Comparison of ENCODE assay signal across 8 cellular contexts in genomic region chr11:62856333-62856910, GRCh38. TPM values are rescaled to one million over a fixed set of nuclear protein-coding genes. Genes with fewer than 3 reads are reported as not detected.
DNase-seq lines count a peak whose midpoint lies in the region; ATAC-seq, FAIRE-seq and TF ChIP-seq lines count a peak whose summit lies in the region.

No MANE protein-coding gene starts in this region.

- no peaks in the 10 kb centered on the region for H3K9me3 ChIP-seq in Panc1 (ENCODE audit: control insufficient read depth, insufficient read depth, low read depth, low read length)
- no peaks in the 10 kb centered on the region for H3K9me3 ChIP-seq in pancreas

- TSS peak; percentile 95 for BruUV-seq in Panc1 (replicated peaks; lab: Mats Ljungman, UMichigan)

- H3K4me3 ChIP-seq in Panc1 (ENCODE audit: low read depth in 2 of 2, low read length in 2 of 2) (peak overlapping the region; percentile 71 to 99), pancreas (peak overlapping the region; percentile 23 to 94 (median 74))

- H3K36me3 ChIP-seq in Panc1 (ENCODE audit: control insufficient read depth, insufficient read depth, low read length) (peaks cover 31% of the 10 kb centered on the region), pancreas (peaks cover 0 to 18% (median 17%) of the 10 kb centered on the region in 3 donors)

- no peak for FAIRE-seq in pancreas (lab: Jason Lieb, UNC)

- in situ Hi-C loops in Panc1 (cut with HindIII; ENCODE audit: low pct_unique_long_range_greater_than_20kb, low sequenced_read_pairs): no loop called here

- POLR2A ChIA-PET in Panc1 (lab: Charles Lee): interaction anchor here (0.5 to 3.0 kb wide), 7 partner anchors 10 to 902 kb away, joined by 3 to 23 read pairs (median 8); no protein-coding TSS in a partner anchor

- WGBS in pancreas, 2 donors: 4% methylated on average over 19 to 20 of the region's 20 CpGs

- TF ChIP-seq POLR2A in erythroblast (IDR thresholded peaks at IDR 0.05; ENCODE audit: low read length): no peak

- H3K27me3 ChIP-seq in Panc1 (ENCODE audit: control insufficient read depth, insufficient read depth, low read length) (no peaks in the 10 kb centered on the region), pancreas (no peaks in the 10 kb centered on the region)

- CTCF ChIA-PET in Panc1 (lab: Charles Lee): interaction anchor here (0.7 to 1.1 kb wide), 3 partner anchors 15 to 32 kb away, joined by 3 read pairs; no protein-coding TSS in a partner anchor

- H3K27ac ChIP-seq in Panc1 (ENCODE audit: low read length) (peak overlapping the region; percentile 99), pancreas (peak overlapping the region; percentile 64 to 89 (median 83))

- ATAC-seq in Panc1 (no peak), pancreas (peak; percentile 10 to 25 (median 24))

- intact Hi-C loops in Panc1 (cut with micrococcal nuclease; ENCODE audit: unreplicated experiment): no loop called here
- intact Hi-C loops in pancreas (cut with DNase I): no loop called here

- no peak for TF ChIP-seq CTCF in Panc1 (IDR thresholded peaks at IDR 0.05)
- no peak for TF ChIP-seq CTCF in pancreas (IDR thresholded peaks at IDR 0.05)

- peak; percentile 84 for DNase-seq in NCI-H1092 treated with DMSO at 0.1 percent for 48 hours (lab: John Stamatoyannopoulos, UW)
- DNase-seq in NCI-H1092 (lab: John Stamatoyannopoulos, UW): no peak
- DNase-seq in Panc1 (ENCODE audit: low read depth, low spot score): no peak
- peak; percentile 59 to 73 for DNase-seq in erythroblast (lab: John Stamatoyannopoulos, UW)
- DNase-seq in pancreas: no peak
- no peak for DNase-seq in NCI-H345 (lab: John Stamatoyannopoulos, UW)
- no peak for DNase-seq in NK-92 treated with Interleukin-12 subunit alpha and Interleukin-12 subunit beta, amount 100 ng/mL, for 24 hours (lab: John Stamatoyannopoulos, UW)
- no peak for DNase-seq in AG08395 (ENCODE audit: low spot score)

- peaks cover 40% of the 10 kb centered on the region for H3K4me1 ChIP-seq in Panc1 (ENCODE audit: control insufficient read depth, insufficient read depth, low read length)
- H3K4me1 ChIP-seq in pancreas: peaks cover 14 to 23% (median 22%) of the 10 kb centered on the region in 3 donors

RNA-seq across cellular contexts. Expression of gene WDR74, which starts 17.0 kb away (rescaled TPM):
- total RNA-seq in Panc1 (2021; ENCODE audit: unreplicated experiment) (62.9 TPM), pancreas (10 to 100 TPM; 18.4 to 35.1 (median 27.1) TPM)
- polyA plus RNA-seq in Panc1 (2012; ENCODE audit: insufficient read length): 70.2 TPM
- 10 to 100 TPM; 47.6 to 59.5 TPM for polyA plus RNA-seq in pancreas

RNA-seq across cellular contexts. Expression of gene TEX54, which starts 23.8 kb away (rescaled TPM):
- total RNA-seq in Panc1 (2021; ENCODE audit: unreplicated experiment) (not detected), pancreas (not detected)
- polyA plus RNA-seq in Panc1 (2012; ENCODE audit: insufficient read length): not detected
- under 1 TPM in 1 of 2 donors, not detected in 1; 0.65 TPM for polyA plus RNA-seq in pancreas

RNA-seq across cellular contexts. Expression of gene SLC3A2, which starts 24.3 kb away (rescaled TPM):
- total RNA-seq in Panc1 (2021; ENCODE audit: unreplicated experiment) (184 TPM), pancreas (100 to 1,000 TPM in 1 of 6 donors, 10 to 100 TPM in 5; 68.8 to 331 (median 75.1) TPM)
- 426 TPM for polyA plus RNA-seq in Panc1 (2012; ENCODE audit: insufficient read length)
- polyA plus RNA-seq in pancreas: 100 to 1,000 TPM in 1 of 2 donors, 10 to 100 TPM in 1; 66.9 to 116 TPM

RNA-seq across cellular contexts. Expression of gene STX5, which starts 24.6 kb away (rescaled TPM):
- total RNA-seq in Panc1 (2021; ENCODE audit: unreplicated experiment) (31.4 TPM), pancreas (10 to 100 TPM; 22.8 to 31.2 (median 26.9) TPM)
- 41.2 TPM for polyA plus RNA-seq in Panc1 (2012; ENCODE audit: insufficient read length)
- 10 to 100 TPM; 18.6 to 27.9 TPM for polyA plus RNA-seq in pancreas

RNA-seq across cellular contexts. Expression of gene NXF1, which starts 51.2 kb away (rescaled TPM):
- total RNA-seq in Panc1 (2021; ENCODE audit: unreplicated experiment): 56.7 TPM
- 44.9 TPM for polyA plus RNA-seq in Panc1 (2012; ENCODE audit: insufficient read length)
- 10 to 100 TPM; 20.9 to 60.9 (median 30.8) TPM for total RNA-seq in pancreas
- 100 to 1,000 TPM; 150 to 294 TPM for polyA plus RNA-seq in pancreas

Comparison
In these comparisons a context has a peak if more than half of its experiments do, and no peak if none do; other contexts are left out.
1. DNase-seq: peak in NCI-H1092 treated with DMSO at 0.1 percent for 48 hours (single experiment) and erythroblast (2 of 2); none in NCI-H1092 (single experiment), Panc1 (single experiment), pancreas (0 of 6), NCI-H345 (single experiment), NK-92 treated with Interleukin-12 subunit alpha and Interleukin-12 subunit beta, amount 100 ng/mL, for 24 hours (single experiment) and AG08395 (single experiment).